Comparison of ENCODE assay signal across 8 cellular contexts in genomic region chr1:228101994-228102790, GRCh38. TPM values are rescaled to one million over a fixed set of nuclear protein-coding genes. Genes with fewer than 3 reads are reported as not detected.
DNase-seq lines count a peak whose midpoint lies in the region; ATAC-seq and TF ChIP-seq lines count a peak whose summit lies in the region.

No MANE protein-coding gene starts in this region.

- H3K9me3 ChIP-seq in HUES64 (ENCODE audit: insufficient read depth, low read depth, low read length) (no peaks in the 10 kb centered on the region), WERI-Rb-1 (ENCODE audit: severe bottlenecking) (no peaks in the 10 kb centered on the region), subcutaneous abdominal adipose tissue (ENCODE audit: control insufficient read depth in 5 of 5, low read length in 5 of 5) (no peaks in the 10 kb centered on the region)

- no peaks in the 10 kb centered on the region for H3K4me1 ChIP-seq in HUES64 (ENCODE audit: insufficient read depth, low read length)
- peaks cover 0 to 30% (median 26%) of the 10 kb centered on the region in 5 donors for H3K4me1 ChIP-seq in subcutaneous abdominal adipose tissue (ENCODE audit: control insufficient read depth in 5 of 5, insufficient read depth in 5 of 5, low read length in 5 of 5)

- H3K4me3 Mint-ChIP-seq in memory B cell: peak overlapping the region; percentile 97

- in situ Hi-C loops in Caki2 (cut with HindIII; ENCODE audit: low pct_unique_long_range_greater_than_20kb, low sequenced_read_pairs): no loop called here

- DNase-seq in Caki2 (ENCODE audit: low read depth) (peak; percentile 38), WERI-Rb-1 (peak; percentile 56), coronary artery (ENCODE audit: low spot score) (no peak), memory B cell (ENCODE audit: low spot score in 2 of 2) (no peak)

- H3K9me3 Mint-ChIP-seq in memory B cell: no peaks in the 10 kb centered on the region

- H3K27ac ChIP-seq in HUES64 (ENCODE audit: low read depth, low read length) (no peak overlapping the region), WERI-Rb-1 (peak overlapping the region; percentile 53), coronary artery (peak overlapping the region; percentile 87 to 96), subcutaneous abdominal adipose tissue (ENCODE audit: low read depth, low read length) (no peak overlapping the region)

- H3K4me3 ChIP-seq in HUES64 (ENCODE audit: low read length) (peak overlapping the region; percentile 89), WERI-Rb-1 (ENCODE audit: low read depth, low read length) (peak overlapping the region; percentile 65), coronary artery (peak overlapping the region; percentile 92), subcutaneous abdominal adipose tissue (ENCODE audit: low read depth in 1 of 5, low read length in 5 of 5) (peak overlapping the region in 4 of 5 donors; percentile 57 to 90 (median 85))

- H3K4me1 Mint-ChIP-seq in memory B cell: peaks cover 21% of the 10 kb centered on the region

- peak overlapping the region; percentile 84 for H3K27ac Mint-ChIP-seq in memory B cell

- H3K36me3 ChIP-seq in HUES64 (ENCODE audit: insufficient read depth, low read length): peaks cover 58% of the 10 kb centered on the region
- H3K36me3 ChIP-seq in WERI-Rb-1: peaks cover 11% of the 10 kb centered on the region
- H3K36me3 ChIP-seq in subcutaneous abdominal adipose tissue (ENCODE audit: control insufficient read depth in 5 of 5, insufficient read depth in 5 of 5, low read length in 5 of 5): peaks cover 0 to 58% (median 50%) of the 10 kb centered on the region in 5 donors

- peaks cover 15% of the 10 kb centered on the region for H3K36me3 Mint-ChIP-seq in memory B cell

- TF ChIP-seq CTCF in WERI-Rb-1 (IDR thresholded peaks at IDR 0.05; ENCODE audit: low read depth, low read length) (peak; percentile 44), coronary artery (IDR thresholded peaks at IDR 0.05) (no peak)

- 6% methylated on average over 73 of the region's 73 CpGs for WGBS in HUES64

- H3K27me3 Mint-ChIP-seq in memory B cell: no peaks in the 10 kb centered on the region

- ATAC-seq in GM21367 (IDR thresholded peaks at IDR 0.05; ENCODE audit: unreplicated experiment): peak; percentile 30
- peak; percentile 37 for ATAC-seq in memory B cell (ENCODE audit: low read depth)
- ATAC-seq in GM18858 (IDR thresholded peaks at IDR 0.05; ENCODE audit: unreplicated experiment): no peak

- no peaks in the 10 kb centered on the region for H3K27me3 ChIP-seq in HUES64 (ENCODE audit: insufficient read depth, low read length)
- H3K27me3 ChIP-seq in WERI-Rb-1 (ENCODE audit: insufficient read depth, low read depth, severe bottlenecking): no peaks in the 10 kb centered on the region
- no peaks in the 10 kb centered on the region for H3K27me3 ChIP-seq in subcutaneous abdominal adipose tissue (ENCODE audit: control insufficient read depth in 5 of 5, insufficient read depth in 4 of 5, low read length in 5 of 5)

- H3K9ac ChIP-seq in HUES64 (ENCODE audit: low read depth, low read length) (peak overlapping the region; percentile 81), subcutaneous abdominal adipose tissue (ENCODE audit: low read length in 5 of 5) (peak overlapping the region in 4 of 5 donors; percentile 8 to 69 (median 58))

RNA-seq across cellular contexts. Expression of gene C1orf35, which starts 0.9 kb away (rescaled TPM):
- total RNA-seq in Caki2 (2014; rRNA removed; shearing (Covaris generic); ENCODE audit: low replicate concordance): 57.9 and 61.2 TPM in 2 replicates
- polyA plus RNA-seq in HUES64 (2013, experiment 1 of 2): 21.1 TPM
- 18.2 TPM for polyA plus RNA-seq in HUES64 (2013, experiment 2 of 2)

RNA-seq across cellular contexts. Expression of gene MRPL55, which starts 6.9 kb away (rescaled TPM):
- 126 and 138 TPM in 2 replicates for total RNA-seq in Caki2 (2014; rRNA removed; shearing (Covaris generic); ENCODE audit: low replicate concordance)
- polyA plus RNA-seq in HUES64 (2013, experiment 1 of 2): 47.5 TPM
- 53.4 TPM for polyA plus RNA-seq in HUES64 (2013, experiment 2 of 2)

RNA-seq across cellular contexts. Expression of gene ARF1, which starts 19.7 kb away (rescaled TPM):
- 339 and 399 TPM in 2 replicates for total RNA-seq in Caki2 (2014; rRNA removed; shearing (Covaris generic); ENCODE audit: low replicate concordance)
- polyA plus RNA-seq in HUES64 (2013, experiment 1 of 2): 237 TPM
- polyA plus RNA-seq in HUES64 (2013, experiment 2 of 2): 240 TPM

RNA-seq across cellular contexts. Expression of gene GUK1, which starts 37.9 kb away (rescaled TPM):
- 263 and 331 TPM in 2 replicates for total RNA-seq in Caki2 (2014; rRNA removed; shearing (Covaris generic); ENCODE audit: low replicate concordance)
- polyA plus RNA-seq in HUES64 (2013, experiment 1 of 2): 85.7 TPM
- polyA plus RNA-seq in HUES64 (2013, experiment 2 of 2): 83.2 TPM

RNA-seq across cellular contexts. Expression of gene GJC2, which starts 47.5 kb away (rescaled TPM):
- total RNA-seq in Caki2 (2014; rRNA removed; shearing (Covaris generic); ENCODE audit: low replicate concordance): 0.10 TPM in 1 of 2 replicates, not detected in the other
- polyA plus RNA-seq in HUES64 (2013, experiment 1 of 2): 0.35 TPM
- 0.38 TPM for polyA plus RNA-seq in HUES64 (2013, experiment 2 of 2)

Comparison
In these comparisons a context has a peak if more than half of its experiments do, and no peak if none do; other contexts are left out.
1. DNase-seq: peak in Caki2 (single experiment) and WERI-Rb-1 (single experiment); none in coronary artery (single experiment) and memory B cell (0 of 2).
2. H3K27ac ChIP-seq: peak in WERI-Rb-1 (single experiment) and coronary artery (2 of 2); none in HUES64 (single experiment) and subcutaneous abdominal adipose tissue (single experiment).
3. Peak in every context shown above with its lines, with median percentiles within 50 percentile points of each other: H3K4me3 ChIP-seq.